16 cellular contexts compared by ENCODE assay signal in genomic region chr3:50120364-50121095, GRCh38. TPM values are rescaled to one million over a fixed set of nuclear protein-coding genes. Genes with fewer than 3 reads are reported as not detected.
A peak's percentile ranks its signal among the peaks of the same experiment; 100 is the strongest.
DNase-seq lines count a peak whose midpoint lies in the region; ATAC-seq and TF ChIP-seq lines count a peak whose summit lies in the region.
"Had no signal": no experiment of that assay in that cellular context is flagged by ENCODE, and none has a peak within 500 bp of the region (broad histone marks: within the 10 kb centered on the region; RNA-seq: fewer than 3 reads in every experiment).

No MANE protein-coding gene starts in this region.

- H3K9me3 ChIP-seq in cardiac muscle cell (ENCODE audit: low read depth) (no peaks in the 10 kb centered on the region), T-helper 17 cell (ENCODE audit: control insufficient read depth, low read length, poor library complexity, severe bottlenecking) (no peaks in the 10 kb centered on the region), left lung (no peaks in the 10 kb centered on the region), aorta (ENCODE audit: control insufficient read depth, low read length) (no peaks in the 10 kb centered on the region)
- H3K9me3 ChIP-seq: suprapubic skin had no signal

- 64 to 66% methylated on average over 10 of the region's 10 CpGs for WGBS in aorta, 2 donors

- H3K4me3 ChIP-seq in cardiac muscle cell (no peak overlapping the region), left lung (no peak overlapping the region), aorta (ENCODE audit: low read length in 2 of 2) (no peak overlapping the region)
- H3K4me3 ChIP-seq: neural progenitor cell, suprapubic skin had no signal

- H3K27me3 Mint-ChIP-seq in T-helper 17 cell = no peaks in the 10 kb centered on the region
- H3K27me3 Mint-ChIP-seq: activated T-helper 17 cell treated with anti-CD3 and anti-CD28 coated beads, Interleukin-2, amount 50 U/mL, for 72 hours had no signal

- H3K27me3 ChIP-seq in cardiac muscle cell (no peaks in the 10 kb centered on the region), left lung (no peaks in the 10 kb centered on the region), aorta (ENCODE audit: control insufficient read depth in 1 of 2, insufficient read depth in 2 of 2, low read length in 1 of 2) (no peaks in the 10 kb centered on the region)
- H3K27me3 ChIP-seq: foreskin keratinocyte, neural progenitor cell, suprapubic skin had no signal

- TF ChIP-seq CTCF in cardiac muscle cell (IDR thresholded peaks at IDR 0.05; ENCODE audit: low read depth, low read length) (no peak), left lung (IDR thresholded peaks at IDR 0.05) (no peak)

- peaks cover 10% of the 10 kb centered on the region for H3K36me3 Mint-ChIP-seq in T-helper 17 cell (ENCODE audit: low read depth)

- DNase-seq in cardiac muscle cell (ENCODE audit: low read depth in 1 of 2, low spot score in 1 of 2) (no peak), cardiac septum (ENCODE audit: low spot score) (no peak), T-helper 17 cell (no peak), left lung (peak; percentile 24 to 32), aorta (no peak), ACHN (no peak), NCI-H748 (lab: John Stamatoyannopoulos, UW; ENCODE audit: unreplicated experiment) (no peak)
- DNase-seq: activated CD4-positive, alpha-beta T cell treated with anti-CD3 and anti-CD28 coated beads for 1 hour; CD8-positive, alpha-beta T cell; foreskin keratinocyte; NCI-H1105 treated with DMSO at 0.1 percent for 48 hours; NCI-H524 had no signal

- in situ Hi-C loops in ACHN (cut with HindIII; ENCODE audit: low pct_ligation_motif_present, low pct_unique_long_range_greater_than_20kb, low sequenced_read_pairs) = no loop called here

- H3K36me3 ChIP-seq in cardiac muscle cell (peaks cover 36% of the 10 kb centered on the region), left lung (peaks cover 8 to 68% of the 10 kb centered on the region in 2 donors), aorta (ENCODE audit: control insufficient read depth in 1 of 2, insufficient read depth in 2 of 2, low read length in 1 of 2) (peaks cover 3 to 19% of the 10 kb centered on the region in 2 donors)

- intact Hi-C loops in cardiac septum (cut with DNase I) = loop anchor here (1.0 to 5.0 kb wide), 3 partner anchors 69 to 152 kb away; no protein-coding TSS in a partner anchor
- intact Hi-C loops in left lung (cut with DNase I) = no loop called here
- intact Hi-C loops in aorta (cut with DNase I) = loop anchor here (1.0 to 10.0 kb wide), 3 partner anchors 68 to 154 kb away; partner anchors contain the start of gene LSMEM2 (in 1 of the 2)

- H3K4me1 ChIP-seq in cardiac muscle cell (ENCODE audit: low read depth) = peaks cover 15% of the 10 kb centered on the region
- peaks cover 10 to 14% of the 10 kb centered on the region in 2 donors for H3K4me1 ChIP-seq in left lung
- no peaks in the 10 kb centered on the region for H3K4me1 ChIP-seq in aorta (ENCODE audit: control insufficient read depth in 1 of 2, insufficient read depth in 2 of 2, low read length in 2 of 2)

- H3K27ac Mint-ChIP-seq in T-helper 17 cell = peak overlapping the region; percentile 54
- H3K27ac Mint-ChIP-seq: activated T-helper 17 cell treated with anti-CD3 and anti-CD28 coated beads, Interleukin-2, amount 50 U/mL, for 72 hours; CD8-positive, alpha-beta T cell; neural progenitor cell had no signal

- ATAC-seq in T-helper 17 cell (peak; percentile 3), left lung (no peak), aorta (ENCODE audit: low FRiP score) (no peak), HG03108 (IDR thresholded peaks at IDR 0.05; ENCODE audit: unreplicated experiment) (no peak)

- peak overlapping the region; percentile 52 for H3K27ac ChIP-seq in cardiac muscle cell
- no peak overlapping the region for H3K27ac ChIP-seq in left lung
- H3K27ac ChIP-seq in aorta (ENCODE audit: low read depth in 1 of 2, low read length in 2 of 2) = no peak overlapping the region
- H3K27ac ChIP-seq: foreskin keratinocyte, neural progenitor cell, suprapubic skin had no signal

- peaks cover 2% of the 10 kb centered on the region for H3K4me1 Mint-ChIP-seq in T-helper 17 cell
- H3K4me1 Mint-ChIP-seq: activated T-helper 17 cell treated with anti-CD3 and anti-CD28 coated beads, Interleukin-2, amount 50 U/mL, for 72 hours had no signal

- no peak overlapping the region for H3K4me3 Mint-ChIP-seq in T-helper 17 cell
- H3K4me3 Mint-ChIP-seq: activated T-helper 17 cell treated with anti-CD3 and anti-CD28 coated beads, Interleukin-2, amount 50 U/mL, for 72 hours; CD8-positive, alpha-beta T cell; neural progenitor cell had no signal

RNA-seq across cellular contexts. Expression of gene RBM5, which starts 31.8 kb away (rescaled TPM):
- total RNA-seq in cardiac muscle cell = 189 and 439 TPM in 2 replicates
- polyA plus RNA-seq in cardiac muscle cell = 130 and 172 TPM in 2 replicates
- total RNA-seq in cardiac septum = 85.3 TPM
- 100 to 1,000 TPM; 292 to 353 TPM for total RNA-seq in T-helper 17 cell
- 100 to 1,000 TPM; 117 to 129 TPM for total RNA-seq in left lung
- total RNA-seq in aorta = 100 to 1,000 TPM; 151 to 222 TPM
- polyA plus RNA-seq in aorta = 100 to 1,000 TPM in 1 of 2 donors, 10 to 100 TPM in 1; 21.0 to 164 TPM

RNA-seq across cellular contexts. Expression of gene SEMA3F, which starts 34.6 kb away (rescaled TPM):
- total RNA-seq in cardiac muscle cell = 21.0 and 27.6 TPM in 2 replicates
- 20.0 and 21.8 TPM in 2 replicates for polyA plus RNA-seq in cardiac muscle cell
- 10.0 TPM for total RNA-seq in cardiac septum
- total RNA-seq in T-helper 17 cell = under 1 TPM in 1 of 2 donors, not detected in 1; 0.18 TPM
- total RNA-seq in left lung = 10 to 100 TPM; 26.0 to 56.2 TPM
- 10 to 100 TPM; 39.2 to 40.3 TPM for total RNA-seq in aorta
- polyA plus RNA-seq in aorta = 10 to 100 TPM; 10.3 to 17.4 TPM

Comparison
In these comparisons a context has a peak if more than half of its experiments do, and no peak if none do; other contexts are left out.
1. DNase-seq: peak in left lung (2 of 2); none in cardiac muscle cell (0 of 2), cardiac septum (single experiment), T-helper 17 cell (0 of 3), aorta (0 of 2), ACHN (single experiment) and NCI-H748 (single experiment).
2. intact Hi-C loops: an anchor here in cardiac septum (1.0 to 5.0 kb wide) and aorta (1.0 to 10.0 kb wide); none called in left lung.